8 cellular contexts compared by ENCODE assay signal in the genomic region with DNA sequence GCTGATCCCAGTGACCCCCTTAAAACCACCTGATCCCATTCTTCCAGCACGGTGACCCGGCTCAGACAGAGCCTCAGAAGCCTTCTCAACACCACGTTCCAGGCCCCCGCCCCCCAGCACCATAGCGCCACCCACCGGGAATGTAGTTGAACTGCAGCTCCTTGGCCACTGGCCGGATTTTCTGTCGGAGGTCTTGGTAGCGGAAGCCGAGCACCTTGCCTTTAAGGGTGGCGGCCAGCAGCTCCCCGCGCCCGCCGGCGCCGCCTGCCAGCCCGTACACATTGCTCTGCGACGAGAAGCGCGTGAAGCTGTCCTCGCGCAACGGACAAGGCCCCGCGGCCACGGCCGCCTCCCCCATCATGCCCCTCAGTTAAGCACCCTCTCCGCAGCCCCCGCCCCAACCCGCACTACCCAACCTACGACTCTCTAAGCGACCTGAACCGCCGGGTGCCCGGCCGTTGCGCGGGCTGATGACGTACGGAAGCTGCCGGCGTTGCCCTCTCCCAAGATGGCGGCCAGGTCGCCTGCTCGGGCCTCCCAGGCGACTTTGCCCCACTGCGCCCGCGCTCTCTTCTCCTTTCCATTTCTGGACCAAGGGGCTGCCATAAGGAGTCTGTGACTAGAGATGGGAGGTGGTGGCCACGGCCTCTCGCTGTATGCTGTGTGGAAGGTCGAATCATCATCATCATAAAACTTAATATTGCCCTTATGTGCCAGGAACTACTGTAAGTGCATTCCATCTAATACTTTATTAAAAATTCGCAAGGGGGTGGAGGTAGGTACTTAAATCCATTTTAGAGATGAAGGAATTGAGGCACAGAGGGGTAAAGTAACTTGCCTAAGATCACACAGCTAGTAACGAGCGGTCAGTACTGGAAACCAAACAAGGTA. TPM values are rescaled to one million over a fixed set of nuclear protein-coding genes. Genes with fewer than 3 reads are reported as not detected.
DNase-seq lines count a peak whose midpoint lies in the region; ATAC-seq and TF ChIP-seq lines count a peak whose summit lies in the region.

A gene (minus strand): TSS at position 420 of the 891 bp plus-strand sequence. CDS start 59 bp downstream, at position 361.

- H3K4me2 ChIP-seq in KMS-11 (peak within 1 kb of the TSS; percentile 83), PC-9 (peak within 1 kb of the TSS; percentile 82)

- no peaks in the 10 kb centered on the region for H3K9me3 Mint-ChIP-seq in activated T-cell treated with anti-CD3 and anti-CD28 coated beads, Interleukin-2, amount 50 U/mL, for 4 hours

- POLR2A ChIA-PET in PC-9 (lab: Charles Lee; ENCODE audit: unreplicated experiment) = interaction anchor here (0.5 to 0.7 kb wide), 4 partner anchors 12 to 720 kb away, joined by 3 to 14 read pairs (median 4); no protein-coding TSS in a partner anchor

- H4K20me1 ChIP-seq in KMS-11 (ENCODE audit: insufficient read depth) = no peaks in the 10 kb centered on the region
- no peaks in the 10 kb centered on the region for H4K20me1 ChIP-seq in PC-9 (ENCODE audit: insufficient read depth)

- peak within 1 kb of the TSS; percentile 89 for H3K9ac ChIP-seq in KMS-11

- intact Hi-C loops in PC-9 (cut with micrococcal nuclease; ENCODE audit: unreplicated experiment) = loop anchor here (1.0 kb wide), 2 partner anchors 31 to 48 kb away; a partner anchor contains a TSS
- intact Hi-C loops in esophagus muscularis mucosa (cut with DNase I) = loop anchor here (5.0 kb wide), 1 partner anchor 47 kb away; no protein-coding TSS in a partner anchor

- peak within 1 kb of the TSS; percentile 78 for H3K27ac ChIP-seq in KMS-11
- peak within 1 kb of the TSS; percentile 76 for H3K27ac ChIP-seq in PC-9
- H3K27ac ChIP-seq in esophagus muscularis mucosa (replicated peaks in 1 of 4) = peak within 1 kb of the TSS; percentile 85 to 90 (median 89)
- H3K27ac ChIP-seq in muscle layer of duodenum (ENCODE audit: low read length) = peak within 1 kb of the TSS; percentile 85

- no peaks in the 10 kb centered on the region for H3K27me3 Mint-ChIP-seq in activated T-cell treated with anti-CD3 and anti-CD28 coated beads, Interleukin-2, amount 50 U/mL, for 4 hours (ENCODE audit: low read depth)

- H3K36me3 Mint-ChIP-seq in activated T-cell treated with anti-CD3 and anti-CD28 coated beads, Interleukin-2, amount 50 U/mL, for 4 hours (ENCODE audit: insufficient read depth) = peaks cover 1% of the 10 kb centered on the region

- BruUV-seq in PC-9 (replicated peaks; lab: Mats Ljungman, UMichigan) = TSS peak; percentile 23

- H2AFZ ChIP-seq in KMS-11 (ENCODE audit: low read depth) (peak within 1 kb of the TSS; percentile 96), PC-9 (peak within 1 kb of the TSS; percentile 97)

- H3F3A ChIP-seq in PC-9 (ENCODE audit: insufficient read depth, low read depth) = peaks cover 17% of the 10 kb centered on the region

- ATAC-seq in GM21576 (IDR thresholded peaks at IDR 0.05; ENCODE audit: unreplicated experiment) = peak; percentile 56
- ATAC-seq in activated T-cell treated with anti-CD3 and anti-CD28 coated beads, Interleukin-2, amount 50 U/mL, for 4 hours = peak; percentile 92 to 94

- WGBS in esophagus muscularis mucosa = 3% methylated on average over 15 of the region's 57 CpGs

- TF ChIP-seq EP300 in esophagus muscularis mucosa (IDR thresholded peaks at IDR 0.05) = no peak

- H3K9me2 ChIP-seq in PC-9 (ENCODE audit: insufficient read depth) = no peaks in the 10 kb centered on the region

- peak; percentile 97 for TF ChIP-seq CTCF in KMS-11 (conservative IDR thresholded peaks at IDR 0.05; ENCODE audit: low read depth, low read length)
- peak; percentile 99 for TF ChIP-seq CTCF in PC-9 (conservative IDR thresholded peaks at IDR 0.05)
- TF ChIP-seq CTCF in esophagus muscularis mucosa (IDR thresholded peaks at IDR 0.05) = peak; percentile 77 to 97 (median 93)

- CTCF ChIA-PET in PC-9 (lab: Charles Lee) = interaction anchor here (0.6 to 1.6 kb wide), 6 partner anchors 16 to 418 kb away, joined by 3 to 11 read pairs (median 4); no protein-coding TSS in a partner anchor

- H3K9me3 ChIP-seq in PC-9 (ENCODE audit: insufficient read depth, low read depth) = no peaks in the 10 kb centered on the region
- H3K9me3 ChIP-seq in esophagus muscularis mucosa = no peaks in the 10 kb centered on the region
- no peaks in the 10 kb centered on the region for H3K9me3 ChIP-seq in muscle layer of duodenum (ENCODE audit: control insufficient read depth in 1 of 2, low read length in 2 of 2)

- H3K4me3 ChIP-seq in KMS-11 (IDR thresholded peaks at IDR 0.05; ENCODE audit: insufficient read depth, low read depth, low read length) = no peak within 1 kb of the TSS
- peak within 1 kb of the TSS; percentile 84 for H3K4me3 ChIP-seq in PC-9
- H3K4me3 ChIP-seq in esophagus muscularis mucosa = peak within 1 kb of the TSS; percentile 62 to 88 (median 66)
- H3K4me3 ChIP-seq in muscle layer of duodenum (ENCODE audit: low read depth in 1 of 2, low read length in 2 of 2) = peak within 1 kb of the TSS; percentile 68 to 73

- no peak for TF ChIP-seq POLR2A in esophagus muscularis mucosa (IDR thresholded peaks at IDR 0.05; ENCODE audit: low read depth)

- DNase-seq in DMS114 treated with DMSO at 0.1 percent for 48 hours (lab: John Stamatoyannopoulos, UW; ENCODE audit: unreplicated experiment) (peak; percentile 76), PC-9 (peak; percentile 75 to 88), esophagus muscularis mucosa (ENCODE audit: extremely low spot score) (peak; percentile 95)
- peak; percentile 85 for DNase-seq in activated T-cell treated with anti-CD3 and anti-CD28 coated beads, Interleukin-2, amount 50 U/mL, for 4 hours
- peak; percentile 73 to 75 for DNase-seq in stimulated activated CD8-positive, alpha-beta memory T cell treated with anti-CD3 and anti-CD28 coated beads, Interleukin-7, amount 100 ng/mL, for 1 hour (ENCODE audit: low read depth in 2 of 2)

- H3K4me3 Mint-ChIP-seq in activated T-cell treated with anti-CD3 and anti-CD28 coated beads, Interleukin-2, amount 50 U/mL, for 4 hours = peak within 1 kb of the TSS; percentile 95

- H3K4me1 Mint-ChIP-seq in activated T-cell treated with anti-CD3 and anti-CD28 coated beads, Interleukin-2, amount 50 U/mL, for 4 hours (ENCODE audit: low read depth) = peaks cover 28% of the 10 kb centered on the region

- H3K27me3 ChIP-seq in KMS-11 (ENCODE audit: insufficient read depth, low read depth) = no peaks in the 10 kb centered on the region
- H3K27me3 ChIP-seq in PC-9 (ENCODE audit: insufficient read depth, low read depth) = no peaks in the 10 kb centered on the region
- peaks cover 0 to 11% (median 0%) of the 10 kb centered on the region in 4 donors for H3K27me3 ChIP-seq in esophagus muscularis mucosa
- no peaks in the 10 kb centered on the region for H3K27me3 ChIP-seq in muscle layer of duodenum (ENCODE audit: low read depth, low read length)

- H3K79me2 ChIP-seq in KMS-11 (ENCODE audit: insufficient read depth, low read depth) = no peaks in the 10 kb centered on the region
- peaks cover 7% of the 10 kb centered on the region for H3K79me2 ChIP-seq in PC-9 (ENCODE audit: low read depth)

- H3K4me1 ChIP-seq in KMS-11 (ENCODE audit: low read depth, poor library complexity, severe bottlenecking) (peaks cover 37% of the 10 kb centered on the region), PC-9 (replicated peaks; ENCODE audit: insufficient read depth) (peaks cover 10% of the 10 kb centered on the region; the same call in 1 of the 2 replicates), esophagus muscularis mucosa (peaks cover 12 to 29% (median 25%) of the 10 kb centered on the region in 4 donors), muscle layer of duodenum (ENCODE audit: control insufficient read depth in 1 of 2, insufficient read depth in 2 of 2, low read length in 2 of 2) (peaks cover 0 to 14% of the 10 kb centered on the region in 2 donors)

- H3K36me3 ChIP-seq in KMS-11 (ENCODE audit: insufficient read depth) (no peaks in the 10 kb centered on the region), PC-9 (ENCODE audit: low read depth) (no peaks in the 10 kb centered on the region), esophagus muscularis mucosa (peaks cover 10 to 39% (median 27%) of the 10 kb centered on the region in 4 donors), muscle layer of duodenum (ENCODE audit: control insufficient read depth in 1 of 2, insufficient read depth in 2 of 2, low read length in 2 of 2) (peaks cover 11 to 19% of the 10 kb centered on the region in 2 donors)

RNA-seq across cellular contexts. Expression of the gene that starts here (rescaled TPM):
- total RNA-seq in PC-9 (2021) (20.8 and 24.2 TPM in 2 replicates), esophagus muscularis mucosa (1 to 10 TPM; 2.3 to 9.4 (median 5.2) TPM)
- 10 to 100 TPM; 12.3 to 17.4 (median 14.9) TPM for total RNA-seq in activated T-cell treated with anti-CD3 and anti-CD28 coated beads, Interleukin-2, amount 50 U/mL, for 4 hours
